17 cellular contexts compared by ENCODE assay signal in the genomic region with DNA sequence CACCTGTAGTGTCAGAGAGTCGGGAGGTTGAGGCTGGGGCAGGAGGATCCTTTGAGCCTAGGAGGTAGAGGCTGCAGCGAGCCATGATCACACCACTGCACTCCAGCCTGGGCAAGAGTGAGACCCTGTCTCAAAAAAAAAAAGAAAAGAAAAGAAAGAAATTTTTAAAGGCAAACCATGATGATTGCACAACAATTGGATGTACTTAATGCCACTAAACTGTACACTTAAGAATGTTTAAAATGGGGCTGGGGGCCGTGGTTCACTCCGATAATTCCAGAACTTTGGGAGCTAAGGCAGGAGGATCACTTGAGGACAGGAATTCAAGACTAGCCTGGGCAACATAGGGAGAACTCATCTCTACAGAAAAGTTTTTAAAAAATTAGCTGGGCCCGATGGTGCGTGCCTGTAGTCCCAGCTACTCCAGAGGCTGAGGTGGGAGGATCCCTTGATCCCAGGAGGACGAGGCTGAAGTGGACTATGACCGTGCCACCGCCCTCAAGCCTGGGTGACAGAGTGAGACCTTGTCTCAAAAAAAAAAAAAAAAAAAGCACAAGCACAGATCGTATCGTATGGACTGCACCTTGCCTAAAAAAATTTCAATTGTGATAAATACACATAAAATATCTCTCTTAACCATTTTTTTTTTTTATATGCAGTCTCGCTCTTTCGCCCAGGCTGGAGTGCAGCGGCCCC.
"Had no signal": no experiment of that assay in that cellular context is flagged by ENCODE, and none has a peak within 500 bp of the region (broad histone marks: within the 10 kb centered on the region; RNA-seq: fewer than 3 reads in every experiment).

No MANE protein-coding gene starts in this region.

- H3K4me3 Mint-ChIP-seq: activated naive CD8-positive, alpha-beta T cell treated with anti-CD3 and anti-CD28 coated beads for 36 hours; central memory CD8-positive, alpha-beta T cell; memory B cell; neural crest cell; stimulated activated naive CD8-positive, alpha-beta T cell treated with anti-CD3 and anti-CD28 coated beads, Interleukin-15, amount 100 ng/mL, for 72 hours; T-cell; T-helper 2 cell treated with Interferon-gamma antibody and Interleukin-4, amounts not matched to agents 5 μg/mL and 100 μg/mL, for 36 hours had no signal

- H3K27me3 Mint-ChIP-seq: activated naive CD8-positive, alpha-beta T cell treated with anti-CD3 and anti-CD28 coated beads for 36 hours had no signal

- H3K4me1 Mint-ChIP-seq: activated naive CD8-positive, alpha-beta T cell treated with anti-CD3 and anti-CD28 coated beads for 36 hours; central memory CD8-positive, alpha-beta T cell; memory B cell; neural crest cell; stimulated activated naive CD8-positive, alpha-beta T cell treated with anti-CD3 and anti-CD28 coated beads, Interleukin-15, amount 100 ng/mL, for 72 hours; T-cell had no signal

- H3K27ac Mint-ChIP-seq: activated naive CD8-positive, alpha-beta T cell treated with anti-CD3 and anti-CD28 coated beads for 36 hours; memory B cell; stimulated activated naive CD8-positive, alpha-beta T cell treated with anti-CD3 and anti-CD28 coated beads, Interleukin-15, amount 100 ng/mL, for 72 hours; T-cell; T-helper 2 cell treated with Interferon-gamma antibody and Interleukin-4, amounts not matched to agents 5 μg/mL and 100 μg/mL, for 36 hours had no signal

- H3K4me3 ChIP-seq: breast epithelium, colonic mucosa, dorsolateral prefrontal cortex, gastroesophageal sphincter, heart left ventricle had no signal

- H3K27ac ChIP-seq: breast epithelium, colonic mucosa, dorsolateral prefrontal cortex, epithelial cell of prostate, gastroesophageal sphincter, heart left ventricle had no signal

- ATAC-seq: gastroesophageal sphincter; stimulated activated naive CD8-positive, alpha-beta T cell treated with anti-CD3 and anti-CD28 coated beads, Interleukin-15, amount 100 ng/mL, for 72 hours; T-cell had no signal

- H3K36me3 Mint-ChIP-seq: activated naive CD8-positive, alpha-beta T cell treated with anti-CD3 and anti-CD28 coated beads for 36 hours had no signal

- H3K4me1 ChIP-seq: breast epithelium, colonic mucosa, gastroesophageal sphincter, heart left ventricle had no signal

- H3K27me3 ChIP-seq: breast epithelium, dorsolateral prefrontal cortex had no signal

- DNase-seq: activated naive CD4-positive, alpha-beta T cell treated with Interleukin-2 at 50 U/mL for 16 hours; activated naive CD8-positive, alpha-beta T cell treated with anti-CD3 and anti-CD28 coated beads for 36 hours; activated T-cell treated with anti-CD3 and anti-CD28 coated beads, Interleukin-2, amount 50 U/mL, for 1 hour; colonic mucosa; stimulated activated CD4-positive, alpha-beta T cell treated with anti-CD3 and anti-CD28 coated beads, Interleukin-12 subunit alpha, Interleukin-12 subunit beta, amount 100 ng/mL, for 4 hours; stimulated activated naive CD8-positive, alpha-beta T cell treated with anti-CD3 and anti-CD28 coated beads, Interleukin-15, amount 100 ng/mL, for 72 hours; T-cell; trophoblast cell had no signal

- H3K36me3 ChIP-seq: breast epithelium, colonic mucosa, gastroesophageal sphincter had no signal

- H3K9me3 ChIP-seq: colonic mucosa had no signal
